31 cellular contexts compared by ENCODE assay signal in genomic region chr3:112233083-112233482, GRCh38.
"Had no signal": no experiment of that assay in that cellular context is flagged by ENCODE, and none has a peak within 500 bp of the region (broad histone marks: within the 10 kb centered on the region; RNA-seq: fewer than 3 reads in every experiment).

No MANE protein-coding gene starts in this region.

- DNase-seq: activated B cell treated with CpG ODN at 0.5 μM for 24 hours; activated CD4-positive, alpha-beta memory T cell treated with anti-CD3 and anti-CD28 coated beads for 36 hours; activated CD4-positive, alpha-beta T cell treated with anti-CD3 and anti-CD28 coated beads for 4 hours; activated CD4-positive, alpha-beta T cell treated with anti-CD3 and anti-CD28 coated beads, Interleukin-2, amount 50 U/mL, for 1 hour; activated CD4-positive, CD25-positive, alpha-beta regulatory T cell treated with anti-CD3 and anti-CD28 coated beads, Interleukin-2, amount 50 U/mL, for 72 hours; activated CD8-positive, alpha-beta memory T cell treated with anti-CD3 and anti-CD28 coated beads, Interleukin-2, amount 50 U/mL, for 4 hours; activated gamma-delta T cell treated with Interleukin-2 at 50 U/mL for 16 hours; activated naive CD4-positive, alpha-beta T cell treated with anti-CD3 and anti-CD28 coated beads for 36 hours; activated T-cell treated with anti-CD3 and anti-CD28 coated beads for 4 hours; activated T-cell treated with anti-CD3 and anti-CD28 coated beads, Interleukin-2, amount 50 U/mL, for 4 hours; adrenal gland; body of pancreas; Karpas-422; KBM-7; MG63; NCI-H1048; NCI-H1105 treated with DMSO at 0.1 percent for 48 hours; NCI-H1436; NCI-H1694; NCI-H1930; NCI-H2081 treated with DMSO at 0.1 percent for 48 hours; NCI-H2171 treated with DMSO at 0.1 percent for 48 hours; NCI-H345; NCI-H524 treated with DMSO at 0.1 percent for 48 hours; PC-9; Right ventricle myocardium superior; SW 1271; T-helper 1 cell; T-helper 2 cell; T-helper 9 cell had no signal

- ATAC-seq: activated naive CD4-positive, alpha-beta T cell treated with anti-CD3 and anti-CD28 coated beads, Interleukin-2, amount 50 U/mL, for 72 hours; activated T-cell treated with anti-CD3 and anti-CD28 coated beads, Interleukin-2, amount 50 U/mL, for 4 hours; body of pancreas had no signal
